2 cellular contexts compared by ENCODE assay signal in the genomic region with DNA sequence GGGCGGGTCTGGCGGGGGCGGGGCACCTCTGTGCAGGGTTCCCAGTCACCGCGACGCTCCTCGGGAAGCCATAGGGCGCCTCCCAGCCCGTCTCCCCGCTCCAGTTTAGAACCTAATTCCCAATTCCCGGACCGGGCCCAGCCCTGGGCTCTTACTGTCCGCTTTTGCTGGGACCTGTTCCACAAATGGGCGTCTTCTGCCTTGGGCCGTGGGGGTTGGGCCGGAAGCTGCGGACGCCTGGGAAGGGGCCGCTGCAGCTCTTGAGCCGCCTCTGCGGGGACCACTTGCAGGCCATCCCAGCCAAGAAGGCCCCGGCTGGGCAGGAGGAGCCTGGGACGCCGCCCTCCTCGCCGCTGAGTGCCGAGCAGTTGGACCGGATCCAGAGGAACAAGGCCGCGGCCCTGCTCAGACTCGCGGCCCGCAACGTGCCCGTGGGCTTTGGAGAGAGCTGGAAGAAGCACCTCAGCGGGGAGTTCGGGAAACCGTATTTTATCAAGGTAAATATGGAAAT.
TF ChIP-seq lines count a peak whose summit lies in the region.

No MANE protein-coding gene starts in this region.

TF ChIP-seq in HEK293, 187 proteins besides CTCF, POLR2A, EP300 and RAD21 (continued from another document):
- TF ChIP-seq, protein P1, sequence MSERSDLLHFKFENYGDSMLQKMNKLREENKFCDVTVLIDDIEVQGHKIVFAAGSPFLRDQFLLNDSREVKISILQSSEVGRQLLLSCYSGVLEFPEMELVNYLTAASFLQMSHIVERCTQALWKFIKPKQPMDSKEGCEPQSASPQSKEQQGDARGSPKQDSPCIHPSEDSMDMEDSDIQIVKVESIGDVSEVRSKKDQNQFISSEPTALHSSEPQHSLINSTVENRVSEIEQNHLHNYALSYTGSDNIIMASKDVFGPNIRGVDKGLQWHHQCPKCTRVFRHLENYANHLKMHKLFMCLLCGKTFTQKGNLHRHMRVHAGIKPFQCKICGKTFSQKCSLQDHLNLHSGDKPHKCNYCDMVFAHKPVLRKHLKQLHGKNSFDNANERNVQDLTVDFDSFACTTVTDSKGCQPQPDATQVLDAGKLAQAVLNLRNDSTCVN (tag by site-specific recombination; optimal IDR thresholded peaks at IDR 0.05) = peak; percentile 19
- peak; percentile 38; the same call in 1 of the 2 replicates for TF ChIP-seq ZNF121 (tag by site-specific recombination; IDR thresholded peaks at IDR 0.05)
- TF ChIP-seq EGR2 (tag by site-specific recombination; IDR thresholded peaks at IDR 0.05; ENCODE audit: low read depth) = peak; percentile 7; the same call in 1 of the 2 replicates
- 0 out of 2 replicates have a peak, but pooled peaks have one; percentile 59 for TF ChIP-seq GLI4 (tag by site-specific recombination; IDR thresholded peaks at IDR 0.05)
- TF ChIP-seq ZNF341 (tag by site-specific recombination; IDR thresholded peaks at IDR 0.05; ENCODE audit: low read depth) = no peak
- TF ChIP-seq ZXDB (tag by site-specific recombination; IDR thresholded peaks at IDR 0.05) = no peak
- peak; percentile 77 for TF ChIP-seq GLIS2 (tag by site-specific recombination; IDR thresholded peaks at IDR 0.05)
- TF ChIP-seq KLF10 (tag by site-specific recombination; IDR thresholded peaks at IDR 0.05) = peak; percentile 60
- TF ChIP-seq KLF9 (tag by site-specific recombination; IDR thresholded peaks at IDR 0.05; ENCODE audit: low read depth) = peak; percentile 92
- TF ChIP-seq TSHZ1 (tag by site-specific recombination; IDR thresholded peaks at IDR 0.05; ENCODE audit: borderline replicate concordance) = no peak
TF ChIP-seq in HEK293: peak in this region for 21.

TF ChIP-seq in HepG2, 621 proteins besides CTCF, POLR2A, EP300 and RAD21 (continued from another document and continues in another):
- TF ChIP-seq ZNF142 (CRISPR knock-in tag; IDR thresholded peaks at IDR 0.05) (no peak), KIAA2018 (CRISPR knock-in tag; IDR thresholded peaks at IDR 0.05; ENCODE audit: borderline replicate concordance) (no peak), PRDM4 (CRISPR knock-in tag; IDR thresholded peaks at IDR 0.05; ENCODE audit: borderline replicate concordance) (no peak), GATAD1 (CRISPR knock-in tag; IDR thresholded peaks at IDR 0.05) (no peak), ZNF253 (CRISPR knock-in tag; IDR thresholded peaks at IDR 0.05; ENCODE audit: borderline replicate concordance) (no peak), SYNCRIP (IDR thresholded peaks at IDR 0.05; ENCODE audit: insufficient read depth, low read depth, low read length) (no peak), ZSCAN31 (CRISPR knock-in tag; IDR thresholded peaks at IDR 0.05; ENCODE audit: low read depth) (0 out of 2 replicates have a peak, but pooled peaks have one; percentile 28), MBD4 (IDR thresholded peaks at IDR 0.05; ENCODE audit: borderline replicate concordance, low read length) (no peak), NFATC3 (CRISPR knock-in tag; IDR thresholded peaks at IDR 0.05) (no peak), ZNF547 (CRISPR knock-in tag; IDR thresholded peaks at IDR 0.05) (no peak), JUN (CRISPR knock-in tag; IDR thresholded peaks at IDR 0.05) (no peak)
- TF ChIP-seq, protein P2, sequence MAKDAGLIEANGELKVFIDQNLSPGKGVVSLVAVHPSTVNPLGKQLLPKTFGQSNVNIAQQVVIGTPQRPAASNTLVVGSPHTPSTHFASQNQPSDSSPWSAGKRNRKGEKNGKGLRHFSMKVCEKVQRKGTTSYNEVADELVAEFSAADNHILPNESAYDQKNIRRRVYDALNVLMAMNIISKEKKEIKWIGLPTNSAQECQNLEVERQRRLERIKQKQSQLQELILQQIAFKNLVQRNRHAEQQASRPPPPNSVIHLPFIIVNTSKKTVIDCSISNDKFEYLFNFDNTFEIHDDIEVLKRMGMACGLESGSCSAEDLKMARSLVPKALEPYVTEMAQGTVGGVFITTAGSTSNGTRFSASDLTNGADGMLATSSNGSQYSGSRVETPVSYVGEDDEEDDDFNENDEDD (CRISPR knock-in tag; IDR thresholded peaks at IDR 0.05; ENCODE audit: borderline replicate concordance) = no peak
- TF ChIP-seq, protein P3, sequence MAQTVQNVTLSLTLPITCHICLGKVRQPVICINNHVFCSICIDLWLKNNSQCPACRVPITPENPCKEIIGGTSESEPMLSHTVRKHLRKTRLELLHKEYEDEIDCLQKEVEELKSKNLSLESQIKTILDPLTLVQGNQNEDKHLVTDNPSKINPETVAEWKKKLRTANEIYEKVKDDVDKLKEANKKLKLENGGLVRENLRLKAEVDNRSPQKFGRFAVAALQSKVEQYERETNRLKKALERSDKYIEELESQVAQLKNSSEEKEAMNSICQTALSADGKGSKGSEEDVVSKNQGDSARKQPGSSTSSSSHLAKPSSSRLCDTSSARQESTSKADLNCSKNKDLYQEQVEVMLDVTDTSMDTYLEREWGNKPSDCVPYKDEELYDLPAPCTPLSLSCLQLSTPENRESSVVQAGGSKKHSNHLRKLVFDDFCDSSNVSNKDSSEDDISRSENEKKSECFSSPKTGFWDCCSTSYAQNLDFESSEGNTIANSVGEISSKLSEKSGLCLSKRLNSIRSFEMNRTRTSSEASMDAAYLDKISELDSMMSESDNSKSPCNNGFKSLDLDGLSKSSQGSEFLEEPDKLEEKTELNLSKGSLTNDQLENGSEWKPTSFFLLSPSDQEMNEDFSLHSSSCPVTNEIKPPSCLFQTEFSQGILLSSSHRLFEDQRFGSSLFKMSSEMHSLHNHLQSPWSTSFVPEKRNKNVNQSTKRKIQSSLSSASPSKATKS (CRISPR knock-in tag; IDR thresholded peaks at IDR 0.05) = no peak
- TF ChIP-seq, protein P4, sequence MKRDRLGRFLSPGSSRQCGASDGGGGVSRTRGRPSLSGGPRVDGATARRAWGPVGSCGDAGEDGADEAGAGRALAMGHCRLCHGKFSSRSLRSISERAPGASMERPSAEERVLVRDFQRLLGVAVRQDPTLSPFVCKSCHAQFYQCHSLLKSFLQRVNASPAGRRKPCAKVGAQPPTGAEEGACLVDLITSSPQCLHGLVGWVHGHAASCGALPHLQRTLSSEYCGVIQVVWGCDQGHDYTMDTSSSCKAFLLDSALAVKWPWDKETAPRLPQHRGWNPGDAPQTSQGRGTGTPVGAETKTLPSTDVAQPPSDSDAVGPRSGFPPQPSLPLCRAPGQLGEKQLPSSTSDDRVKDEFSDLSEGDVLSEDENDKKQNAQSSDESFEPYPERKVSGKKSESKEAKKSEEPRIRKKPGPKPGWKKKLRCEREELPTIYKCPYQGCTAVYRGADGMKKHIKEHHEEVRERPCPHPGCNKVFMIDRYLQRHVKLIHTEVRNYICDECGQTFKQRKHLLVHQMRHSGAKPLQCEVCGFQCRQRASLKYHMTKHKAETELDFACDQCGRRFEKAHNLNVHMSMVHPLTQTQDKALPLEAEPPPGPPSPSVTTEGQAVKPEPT (CRISPR knock-in tag; IDR thresholded peaks at IDR 0.05; ENCODE audit: low read depth) = 0 out of 2 replicates have a peak, but pooled peaks have one; percentile 25
- TF ChIP-seq, protein P5, sequence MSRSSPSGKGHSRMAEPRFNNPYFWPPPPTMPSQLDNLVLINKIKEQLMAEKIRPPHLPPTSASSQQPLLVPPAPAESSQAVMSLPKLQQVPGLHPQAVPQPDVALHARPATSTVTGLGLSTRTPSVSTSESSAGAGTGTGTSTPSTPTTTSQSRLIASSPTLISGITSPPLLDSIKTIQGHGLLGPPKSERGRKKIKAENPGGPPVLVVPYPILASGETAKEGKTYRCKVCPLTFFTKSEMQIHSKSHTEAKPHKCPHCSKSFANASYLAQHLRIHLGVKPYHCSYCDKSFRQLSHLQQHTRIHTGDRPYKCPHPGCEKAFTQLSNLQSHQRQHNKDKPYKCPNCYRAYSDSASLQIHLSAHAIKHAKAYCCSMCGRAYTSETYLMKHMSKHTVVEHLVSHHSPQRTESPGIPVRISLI (CRISPR knock-in tag; IDR thresholded peaks at IDR 0.05; ENCODE audit: borderline replicate concordance) = no peak
